9 cellular contexts compared by ENCODE assay signal in genomic region chr5:32217886-32218396, GRCh38. TPM values are rescaled to one million over a fixed set of nuclear protein-coding genes. Genes with fewer than 3 reads are reported as not detected.
A peak's percentile ranks its signal among the peaks of the same experiment; 100 is the strongest.
DNase-seq lines count a peak whose midpoint lies in the region; ATAC-seq and TF ChIP-seq lines count a peak whose summit lies in the region.
"Had no signal": no experiment of that assay in that cellular context is flagged by ENCODE, and none has a peak within 500 bp of the region (broad histone marks: within the 10 kb centered on the region; RNA-seq: fewer than 3 reads in every experiment).

No MANE protein-coding gene starts in this region.

- intact Hi-C loops in dorsolateral prefrontal cortex (cut with DNase I), result loop anchor here in 1 of 2 donors (5.0 kb wide), 1 partner anchor 36 kb away; no protein-coding TSS in a partner anchor

- H3K27ac ChIP-seq in dorsolateral prefrontal cortex, result peak overlapping the region in 56 of 59 donors; percentile 11 to 92 (median 76)

- no peak for ATAC-seq in HG03442 (IDR thresholded peaks at IDR 0.05; ENCODE audit: unreplicated experiment)
- ATAC-seq in HG03045 (IDR thresholded peaks at IDR 0.05; ENCODE audit: unreplicated experiment), result no peak
- ATAC-seq in GM18517 (IDR thresholded peaks at IDR 0.05; ENCODE audit: unreplicated experiment), result no peak

- DNase-seq in HEK293T (ENCODE audit: extremely low spot score) (peak; percentile 49), NCI-H2227 treated with DMSO at 0.1 percent for 48 hours (lab: John Stamatoyannopoulos, UW) (peak; percentile 8), dorsolateral prefrontal cortex (peak in 4 of 10 donors; percentile 21 to 54 (median 44)), putamen (ENCODE audit: low spot score) (peak; percentile 50)
- no peak for DNase-seq in effector CD4-positive, alpha-beta T cell
- DNase-seq: activated CD4-positive, alpha-beta memory T cell treated with anti-CD3 and anti-CD28 coated beads, Interleukin-2, amount 10 ng/mL, durations not matched to agents 7 days and 5 days had no signal

- no peaks in the 10 kb centered on the region for H3K27me3 ChIP-seq in dorsolateral prefrontal cortex

- no peak for TF ChIP-seq CTCF in dorsolateral prefrontal cortex (IDR thresholded peaks at IDR 0.05 in 54 of 56, conservative IDR thresholded peaks at IDR 0.05 in 2 of 56; ENCODE audit: low read depth in 1 of 56, partially characterized antibody in 56 of 56)

- H3K4me3 ChIP-seq in dorsolateral prefrontal cortex, result peak overlapping the region in 35 of 59 donors; percentile 2 to 53 (median 22)

- POLR2A ChIA-PET in HEK293T (lab: Yijun Ruan, JAX), result interaction anchor here (1.3 kb wide), 1 partner anchor 44 kb away, joined by 4 read pairs; the partner anchor contains the start of gene GOLPH3

- CTCF ChIA-PET in HEK293T (lab: Yijun Ruan, JAX), result interaction anchor here (1.1 kb wide), 1 partner anchor 14 kb away, joined by 3 read pairs; no protein-coding TSS in a partner anchor

TF ChIP-seq in HEK293T, 16 proteins besides CTCF, POLR2A, EP300 and RAD21:
- no peak for TF ChIP-seq ZNF384 (IDR thresholded peaks at IDR 0.05)
- no peak for TF ChIP-seq BHLHE40 (IDR thresholded peaks at IDR 0.05; ENCODE audit: borderline replicate concordance)
- TF ChIP-seq FOXK2 (IDR thresholded peaks at IDR 0.05), result no peak
- no peak for TF ChIP-seq FOXM1 (IDR thresholded peaks at IDR 0.05; ENCODE audit: borderline replicate concordance)
- TF ChIP-seq ARNT (IDR thresholded peaks at IDR 0.05), result no peak
- no peak for TF ChIP-seq SUZ12 (IDR thresholded peaks at IDR 0.05)
- no peak for TF ChIP-seq ELF4 (IDR thresholded peaks at IDR 0.05)
- TF ChIP-seq TARDBP (IDR thresholded peaks at IDR 0.05), result no peak
- no peak for TF ChIP-seq L3MBTL2 (conservative IDR thresholded peaks at IDR 0.05)
- no peak for TF ChIP-seq NFRKB (IDR thresholded peaks at IDR 0.05)
- no peak for TF ChIP-seq CTBP1 (IDR thresholded peaks at IDR 0.05; ENCODE audit: borderline replicate concordance)

RNA-seq across cellular contexts. Expression of gene GOLPH3, which starts 43.8 kb away (rescaled TPM):
- total RNA-seq in dorsolateral prefrontal cortex, result 10 to 100 TPM; 44.5 to 71.5 (median 53.5) TPM
